In genomic region chr5:149140197-149141002, GRCh38 we compare ENCODE assay signal across 13 cellular contexts. TPM values are rescaled to one million over a fixed set of nuclear protein-coding genes. Genes with fewer than 3 reads are reported as not detected.
A peak's percentile ranks its signal among the peaks of the same experiment; 100 is the strongest.
DNase-seq lines count a peak whose midpoint lies in the region; ATAC-seq, FAIRE-seq and TF ChIP-seq lines count a peak whose summit lies in the region.
"Had no signal": no experiment of that assay in that cellular context is flagged by ENCODE, and none has a peak within 500 bp of the region (broad histone marks: within the 10 kb centered on the region; RNA-seq: fewer than 3 reads in every experiment).

No MANE protein-coding gene starts in this region.

- ATAC-seq in HG02981 (IDR thresholded peaks at IDR 0.05; ENCODE audit: unreplicated experiment): no peak

- no peak overlapping the region for H3K14ac ChIP-seq in H1 (ENCODE audit: insufficient read length)

- H2BK5ac ChIP-seq in H1 (ENCODE audit: low read depth, low read length): no peak overlapping the region

- peaks cover 22% of the 10 kb centered on the region for H3K27me3 Mint-ChIP-seq in neural crest cell (ENCODE audit: low read depth)

- CTCF ChIA-PET in H1 (lab: Charles Lee; ENCODE audit: partially characterized antibody): interaction anchor here (0.6 to 10.8 kb wide), 20 partner anchors 8 to 461 kb away, joined by 3 to 82 read pairs (median 6); no protein-coding TSS in a partner anchor

- H4K5ac ChIP-seq in H1 (ENCODE audit: insufficient read length, low read depth, low read length): no peak overlapping the region

- H2BK20ac ChIP-seq in H1 (ENCODE audit: low read length): no peak overlapping the region

- H3K27me3 ChIP-seq in MM.1S (replicated peaks; ENCODE audit: insufficient read depth, low read length) (no peaks in the 10 kb centered on the region), H1 (replicated peaks in 1 of 4; ENCODE audit: control insufficient read depth in 3 of 4, extremely low read depth in 1 of 4, insufficient read depth in 3 of 4, low read length in 3 of 4) (peaks cover 0 to 21% (median 15%) of the 10 kb centered on the region in 4 experiments; a peak in 6 of 7 replicates)

- H3K9me3 Mint-ChIP-seq in neural crest cell: peaks cover 4% of the 10 kb centered on the region
- H3K9me3 Mint-ChIP-seq: activated CD4-positive, alpha-beta memory T cell treated with anti-CD3 and anti-CD28 coated beads, Interleukin-2, amount 10 ng/mL, durations not matched to agents 7 days and 5 days had no signal

- H3K36me3 ChIP-seq in MM.1S (replicated peaks; ENCODE audit: insufficient read depth, low read length): no peaks in the 10 kb centered on the region
- no peaks in the 10 kb centered on the region for H3K36me3 ChIP-seq in H1 (ENCODE audit: control insufficient read depth in 2 of 4, insufficient read depth in 4 of 4, low read length in 3 of 4)

- FAIRE-seq in H1 (lab: Jason Lieb, UNC): no peak
- FAIRE-seq: islet of Langerhans had no signal

- no peak overlapping the region for H4K91ac ChIP-seq in H1 (replicated peaks; ENCODE audit: insufficient read length, low read length)

- no peak overlapping the region for H4K8ac ChIP-seq in H1 (ENCODE audit: extremely low read depth, insufficient read depth, low read length)

- H3K79me2 ChIP-seq in MM.1S (ENCODE audit: low read length) (no peaks in the 10 kb centered on the region), H1 (ENCODE audit: control insufficient read depth in 1 of 2, insufficient read depth in 2 of 2, low read length in 2 of 2) (no peaks in the 10 kb centered on the region)

- H2BK120ac ChIP-seq in H1 (replicated peaks; ENCODE audit: low read depth, low read length): no peak overlapping the region

- H3K27ac ChIP-seq in MM.1S (ENCODE audit: low read length) (no peak overlapping the region), H1 (ENCODE audit: low read depth, low read length) (no peak overlapping the region), coronary artery (no peak overlapping the region)
- H3K27ac ChIP-seq: 22Rv1 had no signal

- peak overlapping the region; percentile 56 for H3K4me3 Mint-ChIP-seq in neural crest cell
- H3K4me3 Mint-ChIP-seq: activated CD4-positive, alpha-beta memory T cell treated with anti-CD3 and anti-CD28 coated beads, Interleukin-2, amount 10 ng/mL, durations not matched to agents 7 days and 5 days had no signal

- H3K4me3 ChIP-seq in MM.1S (ENCODE audit: low read length) (no peak overlapping the region), H1 (ENCODE audit: extremely low read depth in 1 of 4, insufficient read depth in 2 of 4, low read depth in 3 of 4, low read length in 4 of 4) (no peak overlapping the region), coronary artery (no peak overlapping the region)

- H3K36me3 Mint-ChIP-seq in neural crest cell (ENCODE audit: low read depth): no peaks in the 10 kb centered on the region

- H3K27ac Mint-ChIP-seq in neural crest cell (ENCODE audit: unreplicated experiment): no peak overlapping the region
- H3K27ac Mint-ChIP-seq: activated CD4-positive, alpha-beta memory T cell treated with anti-CD3 and anti-CD28 coated beads, Interleukin-2, amount 10 ng/mL, durations not matched to agents 7 days and 5 days had no signal

- H3K4me1 Mint-ChIP-seq in neural crest cell: peaks cover 26% of the 10 kb centered on the region

- no peak for TF ChIP-seq CTCF in MM.1S (IDR thresholded peaks at IDR 0.05; ENCODE audit: low read length)
- no peak for TF ChIP-seq CTCF in H1 (IDR thresholded peaks at IDR 0.05; ENCODE audit: control extremely low read depth in 1 of 3, insufficient read depth in 1 of 3, low read depth in 1 of 3, low read length in 3 of 3)
- TF ChIP-seq CTCF in neural crest cell (conservative IDR thresholded peaks at IDR 0.05): no peak
- no peak for TF ChIP-seq CTCF in coronary artery (IDR thresholded peaks at IDR 0.05)

- peak overlapping the region; percentile 97; the same call in 1 of the 2 replicates for H2AFZ ChIP-seq in MM.1S (ENCODE audit: low read length)
- no peak overlapping the region for H2AFZ ChIP-seq in H1 (ENCODE audit: low read length)

- peak; percentile 16 for DNase-seq in DMS53 (lab: John Stamatoyannopoulos, UW)
- no peak for DNase-seq in DMS53 treated with DMSO at 0.1 percent for 48 hours (lab: John Stamatoyannopoulos, UW; ENCODE audit: unreplicated experiment)
- no peak for DNase-seq in MM.1S
- no peak for DNase-seq in H1 (ENCODE audit: low read depth in 1 of 2, low spot score in 2 of 2)
- DNase-seq in neural crest cell (ENCODE audit: low read depth, low spot score): no peak
- no peak for DNase-seq in coronary artery (ENCODE audit: low spot score)
- DNase-seq in activated CD4-positive, alpha-beta T cell treated with anti-CD3 and anti-CD28 coated beads, Interleukin-2, amount 50 U/mL, for 4 hours: no peak
- DNase-seq: NCI-H1092 had no signal

- H4K20me1 ChIP-seq in MM.1S (ENCODE audit: insufficient read depth, low read length) (no peaks in the 10 kb centered on the region), H1 (replicated peaks in 1 of 2; ENCODE audit: control insufficient read depth in 1 of 2, insufficient read depth in 2 of 2, low read length in 2 of 2) (peaks cover 0 to under 1% of the 10 kb centered on the region in 2 experiments)

- no peak overlapping the region for H3K23ac ChIP-seq in H1 (ENCODE audit: insufficient read length)

- no peak for TF ChIP-seq POLR2A in H1 (IDR thresholded peaks at IDR 0.05; ENCODE audit: control extremely low read depth in 1 of 2, low read depth in 2 of 2, low read length in 2 of 2)

- H2AK5ac ChIP-seq in H1 (ENCODE audit: low read depth, low read length): no peak overlapping the region

- POLR2A ChIA-PET in H1 (lab: Charles Lee; ENCODE audit: partially characterized antibody): no interaction called here

- H3K23me2 ChIP-seq in H1 (ENCODE audit: low read depth, low read length): peaks cover 3% of the 10 kb centered on the region; the same call in 1 of the 2 replicates

- no peak overlapping the region for H2BK12ac ChIP-seq in H1 (ENCODE audit: low read depth, low read length)

- peak overlapping the region; percentile 49; the same call in 1 of the 2 replicates for H2BK15ac ChIP-seq in H1 (ENCODE audit: low read length)

- H3K79me1 ChIP-seq in H1 (ENCODE audit: low read depth, low read length): no peaks in the 10 kb centered on the region

- H3K4me2 ChIP-seq in MM.1S (ENCODE audit: low read depth, low read length): no peak overlapping the region
- no peak overlapping the region for H3K4me2 ChIP-seq in H1 (ENCODE audit: insufficient read depth in 1 of 2, low read depth in 2 of 2, low read length in 2 of 2)

- 90% methylated on average over 11 of the region's 11 CpGs; no CpG with 5 or more reads in 1 of the 2 experiments for WGBS in H1 (ENCODE audit: extremely low coverage in 1 of 2, insufficient coverage in 1 of 2, insufficient read length in 1 of 2, insufficient replicate concordance in 2 of 2, low coverage in 1 of 2, low lambda C conversion rate in 2 of 2, missing lambda C conversion rate in 1 of 2), 2 experiments

- no peak for TF ChIP-seq EP300 in H1 (IDR thresholded peaks at IDR 0.05; ENCODE audit: borderline replicate concordance in 1 of 2, low read depth in 2 of 2, low read length in 2 of 2)

- no peak for TF ChIP-seq RAD21 in H1 (IDR thresholded peaks at IDR 0.05 in 1 of 2, conservative IDR thresholded peaks at IDR 0.05 in 1 of 2; ENCODE audit: low read depth in 2 of 2, low read length in 2 of 2)

- H3K4ac ChIP-seq in H1 (replicated peaks; ENCODE audit: insufficient read length, low read depth, low read length): no peak overlapping the region

- H3K4me1 ChIP-seq in MM.1S (ENCODE audit: low read length) (peaks cover 12% of the 10 kb centered on the region), H1 (replicated peaks in 1 of 4; ENCODE audit: control insufficient read depth in 3 of 4, insufficient read depth in 4 of 4, low read length in 3 of 4) (peaks cover 0 to 3% (median 0%) of the 10 kb centered on the region in 4 experiments; a peak in 1 of 7 replicates)

- H3F3A ChIP-seq in MM.1S (ENCODE audit: insufficient read depth, low read length): no peaks in the 10 kb centered on the region

- no peak overlapping the region for H3K18ac ChIP-seq in H1 (ENCODE audit: extremely low read depth, low read length)

- no peak overlapping the region for H3K9ac ChIP-seq in MM.1S (ENCODE audit: low read length)
- H3K9ac ChIP-seq in H1 (replicated peaks in 1 of 4; ENCODE audit: extremely low read depth in 1 of 4, low read depth in 3 of 4, low read length in 3 of 4): no peak overlapping the region

- no peak overlapping the region for H3K56ac ChIP-seq in H1 (replicated peaks; ENCODE audit: insufficient read length, low read depth, low read length)

- no peaks in the 10 kb centered on the region for H3K9me2 ChIP-seq in MM.1S (replicated peaks; ENCODE audit: insufficient read depth, low read length)

- no peaks in the 10 kb centered on the region for H3K9me3 ChIP-seq in MM.1S (replicated peaks; ENCODE audit: insufficient read depth, low read length)
- no peaks in the 10 kb centered on the region for H3K9me3 ChIP-seq in H1 (ENCODE audit: insufficient read depth in 2 of 2, low read depth in 1 of 2, low read length in 1 of 2)

TF ChIP-seq in H1, 55 proteins besides CTCF, POLR2A, EP300 and RAD21 (continues in another document):
- TF ChIP-seq EZH2 (IDR thresholded peaks at IDR 0.05; ENCODE audit: low read depth, low read length, severe bottlenecking): no peak
- TF ChIP-seq CREB1 (IDR thresholded peaks at IDR 0.05): no peak
- no peak for TF ChIP-seq SUZ12 (IDR thresholded peaks at IDR 0.05; ENCODE audit: low read length)
- TF ChIP-seq POU5F1 (IDR thresholded peaks at IDR 0.05; ENCODE audit: low read depth, low read length): no peak
- no peak for TF ChIP-seq POLR2AphosphoS5 (IDR thresholded peaks at IDR 0.05; ENCODE audit: low read depth, low read length)
- no peak for TF ChIP-seq FOSL1 (IDR thresholded peaks at IDR 0.05; ENCODE audit: insufficient read depth, low read depth, low read length)
- no peak for TF ChIP-seq KDM1A (IDR thresholded peaks at IDR 0.05; ENCODE audit: borderline replicate concordance, low read length)

RNA-seq across cellular contexts. Expression of gene ABLIM3, which starts 0.9 kb away (rescaled TPM):
- total RNA-seq in H1 (2021; fragmentation: NEBNext Ultra II Directional; extraction: Animal tissue kit (Norgen Biotek cat#: 25700)): 0.56 and 0.69 TPM in 2 replicates
- 0.36 and 0.38 TPM in 2 replicates for polyA plus RNA-seq in H1 (2011; rRNA removed)
- 0.44 TPM for polyA plus RNA-seq in H1 (2011; cell fraction: cytosol; rRNA removed)
- polyA plus RNA-seq in H1 (2011; cell fraction: nucleus; rRNA removed): 0.76 TPM
- polyA plus RNA-seq in H1 (2012, experiment 1 of 2): 0.25 to 0.72 TPM (median 0.42 TPM) in 4 replicates
- 0.16 TPM for polyA plus RNA-seq in H1 (2012, experiment 2 of 2)
- polyA plus RNA-seq in H1 (2013, experiment 1 of 2): 0.51 TPM
- 0.39 TPM for polyA plus RNA-seq in H1 (2013, experiment 2 of 2)
- polyA minus RNA-seq in H1 (2011; rRNA and poly(A)+ RNA removed): 0.41 and 0.91 TPM in 2 replicates
- polyA minus RNA-seq in H1 (2011; cell fraction: cytosol; rRNA and poly(A)+ RNA removed): not detected
- 1.00 TPM for polyA minus RNA-seq in H1 (2011; cell fraction: nucleus; rRNA and poly(A)+ RNA removed)
- total RNA-seq in neural crest cell: 2.4 and 3.0 TPM in 2 replicates
- total RNA-seq: T-helper 1 cell treated with Interleukin-12 subunit alpha and Interleukin-12 subunit beta and Interleukin-4 antibody, amounts not matched to agents 30 ng/mL and 1 ng/mL, for 36 hours had no signal
